1 cellular context compared by ENCODE assay signal in genomic region chr19:15264061-15264932, GRCh38.
TF ChIP-seq lines count a peak whose summit lies in the region.

No MANE protein-coding gene starts in this region.

TF ChIP-seq in HepG2, 621 proteins besides CTCF, POLR2A, EP300 and RAD21 (continued from another document):
- TF ChIP-seq ZNF235 (CRISPR knock-in tag; IDR thresholded peaks at IDR 0.05; ENCODE audit: borderline replicate concordance) (no peak), KDM1A (CRISPR knock-in tag; IDR thresholded peaks at IDR 0.05) (no peak), ZNF256 (CRISPR knock-in tag; conservative IDR thresholded peaks at IDR 0.05) (no peak), NR2F1 (CRISPR knock-in tag; IDR thresholded peaks at IDR 0.05) (no peak), ZMAT5 (CRISPR knock-in tag; IDR thresholded peaks at IDR 0.05; ENCODE audit: borderline replicate concordance, low read depth) (no peak), ZSCAN25 (CRISPR knock-in tag; IDR thresholded peaks at IDR 0.05) (no peak), HOXA5 (CRISPR knock-in tag; IDR thresholded peaks at IDR 0.05) (no peak), SMARCC2 (IDR thresholded peaks at IDR 0.05) (no peak), TAF15 (IDR thresholded peaks at IDR 0.05; ENCODE audit: low read depth, low read length, poor library complexity, severe bottlenecking) (no peak), ZNF891 (CRISPR knock-in tag; IDR thresholded peaks at IDR 0.05) (no peak), ZBTB42 (CRISPR knock-in tag; IDR thresholded peaks at IDR 0.05) (no peak), ATAD3A (CRISPR knock-in tag; IDR thresholded peaks at IDR 0.05) (no peak), TCF7 (IDR thresholded peaks at IDR 0.05; ENCODE audit: low read depth) (no peak), RXRA (CRISPR knock-in tag; IDR thresholded peaks at IDR 0.05) (no peak), ZNF570 (CRISPR knock-in tag; IDR thresholded peaks at IDR 0.05; ENCODE audit: borderline replicate concordance) (no peak), SMC3 (IDR thresholded peaks at IDR 0.05; ENCODE audit: low read length) (peak; percentile 74), ZNF383 (CRISPR knock-in tag; IDR thresholded peaks at IDR 0.05; ENCODE audit: borderline replicate concordance) (no peak), HDAC2 (CRISPR knock-in tag; IDR thresholded peaks at IDR 0.05) (no peak), ZNF431 (CRISPR knock-in tag; IDR thresholded peaks at IDR 0.05; ENCODE audit: borderline replicate concordance, low read depth) (0 out of 2 replicates have a peak, but pooled peaks have one; percentile 25), GATAD1 (CRISPR knock-in tag; IDR thresholded peaks at IDR 0.05) (no peak), HOXD1 (CRISPR knock-in tag; IDR thresholded peaks at IDR 0.05) (no peak), PTBP1 (IDR thresholded peaks at IDR 0.05; ENCODE audit: low read depth, low read length, poor library complexity, severe bottlenecking) (no peak), ZBTB38 (CRISPR knock-in tag; IDR thresholded peaks at IDR 0.05) (peak; percentile 88), ZNF382 (CRISPR knock-in tag; IDR thresholded peaks at IDR 0.05; ENCODE audit: borderline replicate concordance) (no peak), RORA (CRISPR knock-in tag; IDR thresholded peaks at IDR 0.05) (no peak), IKZF5 (CRISPR knock-in tag; IDR thresholded peaks at IDR 0.05) (no peak), KAT7 (CRISPR knock-in tag; IDR thresholded peaks at IDR 0.05; ENCODE audit: borderline replicate concordance) (no peak), SOX6 (IDR thresholded peaks at IDR 0.05) (no peak), SOX6 (CRISPR knock-in tag; IDR thresholded peaks at IDR 0.05) (peak; percentile 28), BORCS8-MEF2B (CRISPR knock-in tag; IDR thresholded peaks at IDR 0.05) (0 out of 2 replicates have a peak, but pooled peaks have one; percentile 30), ZFAT (CRISPR knock-in tag; conservative IDR thresholded peaks at IDR 0.05) (no peak), ZNF496 (CRISPR knock-in tag; IDR thresholded peaks at IDR 0.05; ENCODE audit: insufficient replicate concordance) (no peak), ZSCAN9 (CRISPR knock-in tag; IDR thresholded peaks at IDR 0.05; ENCODE audit: borderline replicate concordance) (no peak), PAF1 (CRISPR knock-in tag; IDR thresholded peaks at IDR 0.05) (no peak), PHB2 (IDR thresholded peaks at IDR 0.05; ENCODE audit: partially characterized antibody) (no peak), BRCA1 (CRISPR knock-in tag; IDR thresholded peaks at IDR 0.05) (no peak), ZNF605 (CRISPR knock-in tag; IDR thresholded peaks at IDR 0.05) (no peak), ZFP90 (CRISPR knock-in tag; IDR thresholded peaks at IDR 0.05; ENCODE audit: borderline replicate concordance) (no peak), TCF7L2 (IDR thresholded peaks at IDR 0.05; ENCODE audit: low read depth, low read length) (no peak), ZNF567 (CRISPR knock-in tag; IDR thresholded peaks at IDR 0.05; ENCODE audit: borderline replicate concordance) (no peak), ZNF20 (CRISPR knock-in tag; IDR thresholded peaks at IDR 0.05) (no peak), ZNF547 (CRISPR knock-in tag; IDR thresholded peaks at IDR 0.05) (no peak), PHF5A (CRISPR knock-in tag; IDR thresholded peaks at IDR 0.05; ENCODE audit: low read depth, unreplicated experiment) (no peak), HNRNPH1 (optimal IDR thresholded peaks at IDR 0.05; ENCODE audit: low read depth, low read length) (no peak), ERF (CRISPR knock-in tag; IDR thresholded peaks at IDR 0.05) (peak; percentile 45; the same call in 1 of the 2 replicates), FIP1L1 (IDR thresholded peaks at IDR 0.05; ENCODE audit: borderline replicate concordance, insufficient read depth, low read depth, low read length) (no peak), CCAR2 (optimal IDR thresholded peaks at IDR 0.05; ENCODE audit: low read depth, low read length) (no peak), ZNF589 (CRISPR knock-in tag; conservative IDR thresholded peaks at IDR 0.05) (no peak), ZNF557 (CRISPR knock-in tag; IDR thresholded peaks at IDR 0.05) (no peak), ZNF160 (CRISPR knock-in tag; IDR thresholded peaks at IDR 0.05) (no peak), STAG1 (CRISPR knock-in tag; IDR thresholded peaks at IDR 0.05) (peak; percentile 87), ZNF572 (CRISPR knock-in tag; IDR thresholded peaks at IDR 0.05) (no peak), GATAD2A (CRISPR knock-in tag; IDR thresholded peaks at IDR 0.05) (peak; percentile 24; the same call in 1 of the 2 replicates)
- TF ChIP-seq, protein P1, sequence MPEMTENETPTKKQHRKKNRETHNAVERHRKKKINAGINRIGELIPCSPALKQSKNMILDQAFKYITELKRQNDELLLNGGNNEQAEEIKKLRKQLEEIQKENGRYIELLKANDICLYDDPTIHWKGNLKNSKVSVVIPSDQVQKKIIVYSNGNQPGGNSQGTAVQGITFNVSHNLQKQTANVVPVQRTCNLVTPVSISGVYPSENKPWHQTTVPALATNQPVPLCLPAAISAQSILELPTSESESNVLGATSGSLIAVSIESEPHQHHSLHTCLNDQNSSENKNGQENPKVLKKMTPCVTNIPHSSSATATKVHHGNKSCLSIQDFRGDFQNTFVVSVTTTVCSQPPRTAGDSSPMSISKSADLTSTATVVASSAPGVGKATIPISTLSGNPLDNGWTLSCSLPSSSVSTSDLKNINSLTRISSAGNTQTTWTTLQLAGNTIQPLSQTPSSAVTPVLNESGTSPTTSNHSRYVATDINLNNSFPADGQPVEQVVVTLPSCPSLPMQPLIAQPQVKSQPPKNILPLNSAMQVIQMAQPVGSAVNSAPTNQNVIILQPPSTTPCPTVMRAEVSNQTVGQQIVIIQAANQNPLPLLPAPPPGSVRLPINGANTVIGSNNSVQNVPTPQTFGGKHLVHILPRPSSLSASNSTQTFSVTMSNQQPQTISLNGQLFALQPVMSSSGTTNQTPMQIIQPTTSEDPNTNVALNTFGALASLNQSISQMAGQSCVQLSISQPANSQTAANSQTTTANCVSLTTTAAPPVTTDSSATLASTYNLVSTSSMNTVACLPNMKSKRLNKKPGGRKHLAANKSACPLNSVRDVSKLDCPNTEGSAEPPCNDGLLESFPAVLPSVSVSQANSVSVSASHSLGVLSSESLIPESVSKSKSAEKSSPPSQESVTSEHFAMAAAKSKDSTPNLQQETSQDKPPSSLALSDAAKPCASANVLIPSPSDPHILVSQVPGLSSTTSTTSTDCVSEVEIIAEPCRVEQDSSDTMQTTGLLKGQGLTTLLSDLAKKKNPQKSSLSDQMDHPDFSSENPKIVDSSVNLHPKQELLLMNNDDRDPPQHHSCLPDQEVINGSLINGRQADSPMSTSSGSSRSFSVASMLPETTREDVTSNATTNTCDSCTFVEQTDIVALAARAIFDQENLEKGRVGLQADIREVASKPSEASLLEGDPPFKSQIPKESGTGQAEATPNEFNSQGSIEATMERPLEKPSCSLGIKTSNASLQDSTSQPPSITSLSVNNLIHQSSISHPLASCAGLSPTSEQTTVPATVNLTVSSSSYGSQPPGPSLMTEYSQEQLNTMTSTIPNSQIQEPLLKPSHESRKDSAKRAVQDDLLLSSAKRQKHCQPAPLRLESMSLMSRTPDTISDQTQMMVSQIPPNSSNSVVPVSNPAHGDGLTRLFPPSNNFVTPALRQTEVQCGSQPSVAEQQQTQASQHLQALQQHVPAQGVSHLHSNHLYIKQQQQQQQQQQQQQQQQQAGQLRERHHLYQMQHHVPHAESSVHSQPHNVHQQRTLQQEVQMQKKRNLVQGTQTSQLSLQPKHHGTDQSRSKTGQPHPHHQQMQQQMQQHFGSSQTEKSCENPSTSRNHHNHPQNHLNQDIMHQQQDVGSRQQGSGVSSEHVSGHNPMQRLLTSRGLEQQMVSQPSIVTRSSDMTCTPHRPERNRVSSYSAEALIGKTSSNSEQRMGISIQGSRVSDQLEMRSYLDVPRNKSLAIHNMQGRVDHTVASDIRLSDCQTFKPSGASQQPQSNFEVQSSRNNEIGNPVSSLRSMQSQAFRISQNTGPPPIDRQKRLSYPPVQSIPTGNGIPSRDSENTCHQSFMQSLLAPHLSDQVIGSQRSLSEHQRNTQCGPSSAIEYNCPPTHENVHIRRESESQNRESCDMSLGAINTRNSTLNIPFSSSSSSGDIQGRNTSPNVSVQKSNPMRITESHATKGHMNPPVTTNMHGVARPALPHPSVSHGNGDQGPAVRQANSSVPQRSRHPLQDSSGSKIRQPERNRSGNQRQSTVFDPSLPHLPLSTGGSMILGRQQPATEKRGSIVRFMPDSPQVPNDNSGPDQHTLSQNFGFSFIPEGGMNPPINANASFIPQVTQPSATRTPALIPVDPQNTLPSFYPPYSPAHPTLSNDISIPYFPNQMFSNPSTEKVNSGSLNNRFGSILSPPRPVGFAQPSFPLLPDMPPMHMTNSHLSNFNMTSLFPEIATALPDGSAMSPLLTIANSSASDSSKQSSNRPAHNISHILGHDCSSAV (CRISPR knock-in tag; IDR thresholded peaks at IDR 0.05; ENCODE audit: borderline replicate concordance) = no peak
- TF ChIP-seq, protein P2, sequence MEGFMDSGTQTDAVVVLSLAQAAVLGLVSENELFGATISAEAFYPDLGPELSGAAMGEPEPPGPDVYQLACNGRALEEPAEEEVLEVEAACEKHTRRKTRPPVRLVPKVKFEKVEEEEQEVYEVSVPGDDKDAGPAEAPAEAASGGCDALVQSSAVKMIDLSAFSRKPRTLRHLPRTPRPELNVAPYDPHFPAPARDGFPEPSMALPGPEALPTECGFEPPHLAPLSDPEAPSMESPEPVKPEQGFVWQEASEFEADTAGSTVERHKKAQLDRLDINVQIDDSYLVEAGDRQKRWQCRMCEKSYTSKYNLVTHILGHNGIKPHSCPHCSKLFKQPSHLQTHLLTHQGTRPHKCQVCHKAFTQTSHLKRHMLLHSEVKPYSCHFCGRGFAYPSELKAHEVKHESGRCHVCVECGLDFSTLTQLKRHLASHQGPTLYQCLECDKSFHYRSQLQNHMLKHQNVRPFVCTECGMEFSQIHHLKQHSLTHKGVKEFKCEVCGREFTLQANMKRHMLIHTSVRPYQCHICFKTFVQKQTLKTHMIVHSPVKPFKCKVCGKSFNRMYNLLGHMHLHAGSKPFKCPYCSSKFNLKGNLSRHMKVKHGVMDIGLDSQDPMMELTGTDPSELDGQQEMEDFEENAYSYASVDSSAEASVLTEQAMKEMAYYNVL (CRISPR knock-in tag; IDR thresholded peaks at IDR 0.05; ENCODE audit: borderline replicate concordance) = no peak
- TF ChIP-seq, protein P3, sequence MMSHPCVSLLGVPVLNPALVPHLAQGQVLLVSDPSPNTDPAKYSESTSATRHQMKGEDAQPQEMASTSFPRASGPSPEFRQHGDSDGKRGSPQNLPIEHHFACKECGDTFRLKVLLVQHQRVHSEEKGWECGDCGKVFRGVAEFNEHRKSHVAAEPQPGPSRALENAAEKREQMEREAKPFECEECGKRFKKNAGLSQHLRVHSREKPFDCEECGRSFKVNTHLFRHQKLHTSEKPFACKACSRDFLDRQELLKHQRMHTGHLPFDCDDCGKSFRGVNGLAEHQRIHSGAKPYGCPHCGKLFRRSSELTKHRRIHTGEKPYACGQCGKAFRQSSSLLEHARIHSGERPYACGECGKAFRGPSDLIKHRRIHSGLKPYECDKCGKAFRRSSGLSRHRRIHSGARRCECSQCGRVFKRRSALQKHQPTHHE (CRISPR knock-in tag; IDR thresholded peaks at IDR 0.05; ENCODE audit: borderline replicate concordance) = no peak
- TF ChIP-seq, protein P4, sequence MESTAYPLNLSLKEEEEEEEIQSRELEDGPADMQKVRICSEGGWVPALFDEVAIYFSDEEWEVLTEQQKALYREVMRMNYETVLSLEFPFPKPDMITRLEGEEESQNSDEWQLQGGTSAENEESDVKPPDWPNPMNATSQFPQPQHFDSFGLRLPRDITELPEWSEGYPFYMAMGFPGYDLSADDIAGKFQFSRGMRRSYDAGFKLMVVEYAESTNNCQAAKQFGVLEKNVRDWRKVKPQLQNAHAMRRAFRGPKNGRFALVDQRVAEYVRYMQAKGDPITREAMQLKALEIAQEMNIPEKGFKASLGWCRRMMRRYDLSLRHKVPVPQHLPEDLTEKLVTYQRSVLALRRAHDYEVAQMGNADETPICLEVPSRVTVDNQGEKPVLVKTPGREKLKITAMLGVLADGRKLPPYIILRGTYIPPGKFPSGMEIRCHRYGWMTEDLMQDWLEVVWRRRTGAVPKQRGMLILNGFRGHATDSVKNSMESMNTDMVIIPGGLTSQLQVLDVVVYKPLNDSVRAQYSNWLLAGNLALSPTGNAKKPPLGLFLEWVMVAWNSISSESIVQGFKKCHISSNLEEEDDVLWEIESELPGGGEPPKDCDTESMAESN (CRISPR knock-in tag; conservative IDR thresholded peaks at IDR 0.05) = no peak
